Comparison of ENCODE assay signal across 17 cellular contexts in the genomic region with DNA sequence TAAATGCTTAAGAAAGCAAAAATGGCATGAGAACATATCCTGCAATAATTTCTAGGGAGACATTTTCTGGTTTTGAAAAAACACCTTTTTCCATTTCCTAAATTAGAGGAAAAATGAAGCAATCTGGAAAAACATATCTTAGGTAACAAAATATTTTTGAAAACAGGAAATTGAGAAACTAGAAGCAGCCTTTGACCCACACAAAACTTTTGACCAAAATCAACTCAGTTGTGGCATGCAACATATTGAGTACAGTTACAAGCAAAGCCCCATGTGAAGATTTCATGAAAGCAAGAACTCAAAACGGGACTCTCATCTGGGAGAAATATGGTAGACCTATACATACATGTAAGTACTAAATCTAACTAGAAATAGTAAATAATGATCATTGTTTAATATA.
"Had no signal": no experiment of that assay in that cellular context is flagged by ENCODE, and none has a peak within 500 bp of the region (broad histone marks: within the 10 kb centered on the region; RNA-seq: fewer than 3 reads in every experiment).

No MANE protein-coding gene starts in this region.

- ATAC-seq: activated CD8-positive, alpha-beta T cell treated with anti-CD3 and anti-CD28 coated beads, Interleukin-2, amount 10 ng/mL, durations not matched to agents 7 days and 5 days; activated naive CD8-positive, alpha-beta T cell treated with anti-CD3 and anti-CD28 coated beads, Interleukin-2, amount 50 U/mL, for 24 hours; left cardiac atrium; lower lobe of right lung; natural killer cell treated with Interleukin-12 subunit alpha and Interleukin-12 subunit beta and Interleukin-15 and Interleukin-18, amount 100 ng/mL, for 72 hours; sciatic nerve; stimulated activated effector memory CD8-positive, alpha-beta T cell treated with anti-CD3 and anti-CD28 coated beads, Interleukin-12 subunit alpha, Interleukin-12 subunit beta, amount 100 ng/mL, for 72 hours had no signal

- DNase-seq: activated CD4-positive, alpha-beta T cell treated with anti-CD3 and anti-CD28 coated beads, Interleukin-2, amount 10 ng/mL, durations not matched to agents 7 days and 5 days; activated CD8-positive, alpha-beta T cell treated with anti-CD3 and anti-CD28 coated beads, Interleukin-2, amount 10 ng/mL, durations not matched to agents 7 days and 5 days; activated naive CD4-positive, alpha-beta T cell treated with anti-CD3 and anti-CD28 coated beads, Interleukin-2, amount 10 ng/mL, durations not matched to agents 7 days and 5 days; activated naive CD8-positive, alpha-beta T cell treated with anti-CD3 and anti-CD28 coated beads, Interleukin-2, amount 50 U/mL, for 24 hours; activated T-cell treated with anti-CD3 and anti-CD28 coated beads, Interleukin-2, amount 50 U/mL, for 24 hours; aorta; cortex of kidney; effector CD8-positive, alpha-beta T cell; left cardiac atrium; lower lobe of right lung; stimulated activated CD4-positive, alpha-beta T cell treated with anti-CD3 and anti-CD28 coated beads, Interleukin-4, amount 100 ng/mL, for 24 hours; stomach; T1000; upper lobe of left lung had no signal
